In the genomic region with DNA sequence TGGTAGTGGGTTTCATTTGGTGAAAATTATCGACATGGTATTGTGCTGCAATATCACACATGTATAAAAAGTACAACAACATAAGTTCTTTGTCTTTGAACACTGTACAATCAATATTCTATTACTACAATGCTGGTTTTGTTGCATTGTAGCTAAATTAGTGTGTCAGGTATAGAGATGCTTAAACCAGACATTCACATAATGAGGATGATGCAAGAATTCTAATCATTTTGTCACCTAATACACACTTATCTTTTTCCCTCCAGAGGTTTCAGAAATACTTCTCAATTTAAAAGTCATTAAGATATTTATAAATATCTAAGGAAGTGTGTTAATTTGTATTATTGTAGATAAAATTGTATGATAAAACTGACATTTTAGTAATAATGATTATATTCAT, we compare ENCODE assay signal across 31 cellular contexts.
"Had no signal": no experiment of that assay in that cellular context is flagged by ENCODE, and none has a peak within 500 bp of the region (broad histone marks: within the 10 kb centered on the region; RNA-seq: fewer than 3 reads in every experiment).

No MANE protein-coding gene starts in this region.

- H3K27ac ChIP-seq: cardiac muscle cell, colonic mucosa, Peyer's patch had no signal

- ATAC-seq: activated CD8-positive, alpha-beta T cell treated with anti-CD3 and anti-CD28 coated beads for 36 hours; activated T-cell treated with anti-CD3 and anti-CD28 coated beads, Interleukin-2, amount 50 U/mL, for 72 hours; activated T-helper 17 cell treated with anti-CD3 and anti-CD28 coated beads, Interleukin-2, amount 50 U/mL, for 72 hours had no signal

- H3K9me3 ChIP-seq: colonic mucosa, Peyer's patch had no signal

- H3K4me3 ChIP-seq: cardiac muscle cell, colonic mucosa, Peyer's patch had no signal

- DNase-seq: activated CD4-positive, alpha-beta T cell treated with anti-CD3 and anti-CD28 coated beads, Interleukin-2, amount 10 ng/mL, durations not matched to agents 24 days and 14 days; activated CD4-positive, alpha-beta T cell treated with anti-CD3 and anti-CD28 coated beads, Interleukin-2, amount 50 U/mL, for 4 hours; activated CD8-positive, alpha-beta T cell treated with anti-CD3 and anti-CD28 coated beads for 36 hours; activated effector memory CD4-positive, alpha-beta T cell treated with anti-CD3 and anti-CD28 coated beads, Interleukin-2, amount 50 U/mL, for 16 hours; activated naive CD4-positive, alpha-beta T cell; activated naive CD4-positive, alpha-beta T cell treated with anti-CD3 and anti-CD28 coated beads, Interleukin-2, amount 50 U/mL, for 16 hours; activated naive CD8-positive, alpha-beta T cell treated with anti-CD3 and anti-CD28 coated beads for 36 hours; activated T-cell treated with anti-CD3 and anti-CD28 coated beads, Interleukin-2, amount 50 U/mL, for 1 hour; activated T-cell treated with anti-CD3 and anti-CD28 coated beads, Interleukin-2, amount 50 U/mL, for 72 hours; amniotic stem cell; aorta; colonic mucosa; Karpas-422; KBM-7; NCI-H1092 treated with DMSO at 0.1 percent for 48 hours; NCI-H1417 treated with DMSO at 0.1 percent for 48 hours; NCI-H187 treated with DMSO at 0.1 percent for 48 hours; NCI-H2081; NCI-H226; NCI-H446 treated with DMSO at 0.1 percent for 48 hours; NCI-H524; NK-92 treated with Interleukin-12 subunit alpha and Interleukin-12 subunit beta, amount 100 ng/mL, for 24 hours; Peyer's patch; RPMI8226; SHP77 treated with DMSO at 0.1 percent for 48 hours; SW 1271; T-helper 1 cell; T-helper 2 cell; T-helper 9 cell had no signal

- H3K27me3 ChIP-seq: cardiac muscle cell, colonic mucosa, Peyer's patch had no signal

- H3K4me1 ChIP-seq: colonic mucosa, Peyer's patch had no signal

- H3K36me3 ChIP-seq: cardiac muscle cell, colonic mucosa, Peyer's patch had no signal
